Comparison of ENCODE assay signal across 13 cellular contexts in the genomic region with DNA sequence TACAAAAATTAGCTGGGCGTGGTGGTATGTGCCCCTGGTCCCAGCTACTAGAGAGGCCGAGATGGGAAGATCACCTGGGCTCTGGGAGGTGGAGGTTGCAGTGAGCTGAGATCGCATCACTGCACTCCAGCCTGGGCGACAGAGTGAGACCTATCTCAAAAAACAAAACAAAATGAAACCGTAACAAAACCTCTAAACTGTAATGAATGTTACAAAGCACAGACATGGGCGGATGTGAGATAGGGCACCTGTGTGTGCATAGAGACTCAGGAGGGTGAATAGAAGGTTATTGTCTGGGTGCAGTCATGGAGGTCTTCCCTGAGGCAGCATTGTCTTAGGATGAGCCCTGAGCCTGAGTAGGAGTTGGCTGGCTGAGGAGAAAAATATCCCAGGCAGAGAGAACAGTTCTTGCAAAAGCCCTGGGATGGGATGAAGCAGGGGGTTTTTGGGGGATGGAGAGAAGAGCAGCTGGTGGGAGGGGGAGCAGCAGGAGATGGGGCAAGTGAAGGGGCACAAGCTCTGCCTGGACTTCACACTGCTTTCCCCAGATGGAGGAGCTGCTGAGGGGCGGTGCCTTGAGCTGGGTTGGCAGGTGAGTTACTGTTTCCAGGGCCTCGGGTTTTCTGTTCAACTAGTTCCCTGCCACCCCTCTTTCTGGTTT. TPM values are rescaled to one million over a fixed set of nuclear protein-coding genes. Genes with fewer than 3 reads are reported as not detected.
A peak's percentile ranks its signal among the peaks of the same experiment; 100 is the strongest.
DNase-seq lines count a peak whose midpoint lies in the region; ATAC-seq and TF ChIP-seq lines count a peak whose summit lies in the region.
"Had no signal": no experiment of that assay in that cellular context is flagged by ENCODE, and none has a peak within 500 bp of the region (broad histone marks: within the 10 kb centered on the region; RNA-seq: fewer than 3 reads in every experiment).

No MANE protein-coding gene starts in this region.

- peak overlapping the region in 9 of 11 experiments; percentile 28 to 68 (median 53); a peak in 13 of 22 replicates for H3K9ac ChIP-seq in BLaER1 treated with 17β-estradiol and CSF1 and Interleukin-3, amounts not matched to agents 10 nM and 100 nM
- no peak overlapping the region for H3K9ac ChIP-seq in MM.1S (ENCODE audit: low read length)

- H3K27ac ChIP-seq in BLaER1 treated with 17β-estradiol and CSF1 and Interleukin-3, amounts not matched to agents 10 nM and 100 nM: peak overlapping the region in 8 of 11 experiments; percentile 19 to 64 (median 46); a peak in 13 of 22 replicates
- H3K27ac ChIP-seq in Peyer's patch (peak overlapping the region in 2 of 4 donors; percentile 63 to 77), MM.1S (ENCODE audit: low read length) (no peak overlapping the region), tibial nerve (no peak overlapping the region)

- no peaks in the 10 kb centered on the region for H3K9me2 ChIP-seq in MM.1S (replicated peaks; ENCODE audit: insufficient read depth, low read length)

- DNase-seq in Peyer's patch (peak in 2 of 3 donors; percentile 9 to 42), NCI-H1694 treated with DMSO at 0.1 percent for 48 hours (lab: John Stamatoyannopoulos, UW) (no peak), MM.1S (no peak), tibial nerve (ENCODE audit: low spot score in 2 of 2) (no peak)
- DNase-seq in activated CD8-positive, alpha-beta memory T cell treated with anti-CD3 and anti-CD28 coated beads, Interleukin-2, amount 50 U/mL, for 48 hours: no peak
- DNase-seq: activated T-cell treated with anti-CD3 and anti-CD28 coated beads, Interleukin-2, amount 50 U/mL, for 48 hours; left lung; NCI-H1092; T-helper 9 cell had no signal

- 88 to 94% methylated on average over 8 of the region's 8 CpGs for WGBS in tibial nerve, 2 donors

- H3K9me3 ChIP-seq in BLaER1 treated with 17β-estradiol and CSF1 and Interleukin-3, amounts not matched to agents 10 nM and 100 nM (replicated peaks in 1 of 11): no peaks in the 10 kb centered on the region
- H3K9me3 ChIP-seq in Peyer's patch (no peaks in the 10 kb centered on the region), MM.1S (replicated peaks; ENCODE audit: insufficient read depth, low read length) (no peaks in the 10 kb centered on the region), tibial nerve (no peaks in the 10 kb centered on the region)
- H3K9me3 ChIP-seq: left lung, prostate gland had no signal

- H3K4me2 ChIP-seq in BLaER1 treated with 17β-estradiol and CSF1 and Interleukin-3, amounts not matched to agents 10 nM and 100 nM: peak overlapping the region; percentile 3 to 76 (median 57); a peak in 19 of 22 replicates
- H3K4me2 ChIP-seq in MM.1S (ENCODE audit: low read depth, low read length): no peak overlapping the region

- TF ChIP-seq POLR2A in Peyer's patch (IDR thresholded peaks at IDR 0.05): no peak
- no peak for TF ChIP-seq POLR2A in tibial nerve (IDR thresholded peaks at IDR 0.05)

- TF ChIP-seq CTCF in Peyer's patch (IDR thresholded peaks at IDR 0.05): no peak
- TF ChIP-seq CTCF in MM.1S (IDR thresholded peaks at IDR 0.05; ENCODE audit: low read length): no peak
- TF ChIP-seq CTCF in tibial nerve (IDR thresholded peaks at IDR 0.05): no peak

- peaks cover 9% of the 10 kb centered on the region; the same call in 1 of the 2 replicates for H3F3A ChIP-seq in MM.1S (ENCODE audit: insufficient read depth, low read length)

- no peak overlapping the region for H3K4me3 ChIP-seq in BLaER1 treated with 17β-estradiol and CSF1 and Interleukin-3, amounts not matched to agents 10 nM and 100 nM
- no peak overlapping the region for H3K4me3 ChIP-seq in Peyer's patch
- no peak overlapping the region for H3K4me3 ChIP-seq in MM.1S (ENCODE audit: low read length)
- no peak overlapping the region for H3K4me3 ChIP-seq in tibial nerve
- H3K4me3 ChIP-seq: left lung, prostate gland had no signal

- H4K20me1 ChIP-seq in BLaER1 treated with 17β-estradiol and CSF1 and Interleukin-3, amounts not matched to agents 10 nM and 100 nM: peaks cover 0 to 21% (median 0%) of the 10 kb centered on the region in 11 experiments; a peak in 2 of 22 replicates
- no peaks in the 10 kb centered on the region for H4K20me1 ChIP-seq in MM.1S (ENCODE audit: insufficient read depth, low read length)

- peak; percentile 46 for ATAC-seq in GM18867 (IDR thresholded peaks at IDR 0.05; ENCODE audit: unreplicated experiment)
- peak; percentile 48 for ATAC-seq in HG02610 (IDR thresholded peaks at IDR 0.05; ENCODE audit: unreplicated experiment)
- ATAC-seq: left lung had no signal

- peaks cover 0 to 38% (median 10%) of the 10 kb centered on the region in 11 experiments; a peak in 9 of 22 replicates for H3K36me3 ChIP-seq in BLaER1 treated with 17β-estradiol and CSF1 and Interleukin-3, amounts not matched to agents 10 nM and 100 nM
- no peaks in the 10 kb centered on the region for H3K36me3 ChIP-seq in Peyer's patch
- no peaks in the 10 kb centered on the region for H3K36me3 ChIP-seq in MM.1S (replicated peaks; ENCODE audit: insufficient read depth, low read length)
- H3K36me3 ChIP-seq in tibial nerve: no peaks in the 10 kb centered on the region
- H3K36me3 ChIP-seq: left lung, prostate gland had no signal

- no peaks in the 10 kb centered on the region for H3K27me3 ChIP-seq in BLaER1 treated with 17β-estradiol and CSF1 and Interleukin-3, amounts not matched to agents 10 nM and 100 nM
- H3K27me3 ChIP-seq in Peyer's patch (no peaks in the 10 kb centered on the region), MM.1S (replicated peaks; ENCODE audit: insufficient read depth, low read length) (no peaks in the 10 kb centered on the region), tibial nerve (no peaks in the 10 kb centered on the region)

- no peak for TF ChIP-seq EP300 in tibial nerve (IDR thresholded peaks at IDR 0.05)

- H2AFZ ChIP-seq in MM.1S (ENCODE audit: low read length): no peak overlapping the region

- peaks cover 22 to 86% (median 56%) of the 10 kb centered on the region in 10 experiments for H3K4me1 ChIP-seq in BLaER1 treated with 17β-estradiol and CSF1 and Interleukin-3, amounts not matched to agents 10 nM and 100 nM
- H3K4me1 ChIP-seq in Peyer's patch: peaks cover 0 to 6% (median 0%) of the 10 kb centered on the region in 4 donors
- no peaks in the 10 kb centered on the region for H3K4me1 ChIP-seq in MM.1S (ENCODE audit: low read length)
- H3K4me1 ChIP-seq in tibial nerve: peaks cover 0 to 8% (median 0%) of the 10 kb centered on the region in 4 donors
- H3K4me1 ChIP-seq: prostate gland had no signal

- no peaks in the 10 kb centered on the region for H3K79me2 ChIP-seq in MM.1S (ENCODE audit: low read length)

RNA-seq across cellular contexts. Expression of gene BCAS4, which starts 5.2 kb away (rescaled TPM):
- total RNA-seq in Peyer's patch (10 to 100 TPM in 1 of 4 donors, 1 to 10 TPM in 1, under 1 TPM in 2; 0.66 to 91.6 (median 1.9) TPM), tibial nerve (under 1 TPM; 0.30 to 0.84 (median 0.51) TPM)

Comparison
In these comparisons a context has a peak if more than half of its experiments do, and no peak if none do; other contexts are left out.
1. H3K27ac ChIP-seq: peak in BLaER1 treated with 17β-estradiol and CSF1 and Interleukin-3, amounts not matched to agents 10 nM and 100 nM (8 of 11); none in MM.1S (single experiment) and tibial nerve (0 of 4).
2. DNase-seq: peak in Peyer's patch (2 of 3); none in NCI-H1694 treated with DMSO at 0.1 percent for 48 hours (single experiment), MM.1S (single experiment), tibial nerve (0 of 2) and activated CD8-positive, alpha-beta memory T cell treated with anti-CD3 and anti-CD28 coated beads, Interleukin-2, amount 50 U/mL, for 48 hours (single experiment).